1 cellular context compared by ENCODE assay signal in the genomic region with DNA sequence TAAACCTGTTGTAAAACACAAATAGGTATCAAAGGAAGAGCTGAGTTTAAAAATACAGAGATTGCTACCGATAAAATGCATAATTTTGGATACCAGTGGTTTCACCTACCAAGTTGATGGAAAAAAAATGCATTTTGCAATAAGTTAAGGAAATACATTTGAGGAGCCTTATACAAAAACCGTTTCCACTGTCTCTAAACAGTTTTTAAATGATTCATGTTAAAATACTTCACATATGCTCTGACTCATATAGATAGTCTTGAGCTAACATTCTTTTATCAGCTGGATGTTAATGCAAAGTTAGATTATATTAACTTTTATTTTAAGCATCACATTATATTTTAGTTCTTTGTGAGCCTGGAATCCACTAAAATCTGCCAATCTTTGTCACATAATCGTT.
TF ChIP-seq lines count a peak whose summit lies in the region.

No MANE protein-coding gene starts in this region.

TF ChIP-seq in HepG2, 621 proteins besides CTCF, POLR2A, EP300 and RAD21 (continued from another document):
- TF ChIP-seq, protein P1, sequence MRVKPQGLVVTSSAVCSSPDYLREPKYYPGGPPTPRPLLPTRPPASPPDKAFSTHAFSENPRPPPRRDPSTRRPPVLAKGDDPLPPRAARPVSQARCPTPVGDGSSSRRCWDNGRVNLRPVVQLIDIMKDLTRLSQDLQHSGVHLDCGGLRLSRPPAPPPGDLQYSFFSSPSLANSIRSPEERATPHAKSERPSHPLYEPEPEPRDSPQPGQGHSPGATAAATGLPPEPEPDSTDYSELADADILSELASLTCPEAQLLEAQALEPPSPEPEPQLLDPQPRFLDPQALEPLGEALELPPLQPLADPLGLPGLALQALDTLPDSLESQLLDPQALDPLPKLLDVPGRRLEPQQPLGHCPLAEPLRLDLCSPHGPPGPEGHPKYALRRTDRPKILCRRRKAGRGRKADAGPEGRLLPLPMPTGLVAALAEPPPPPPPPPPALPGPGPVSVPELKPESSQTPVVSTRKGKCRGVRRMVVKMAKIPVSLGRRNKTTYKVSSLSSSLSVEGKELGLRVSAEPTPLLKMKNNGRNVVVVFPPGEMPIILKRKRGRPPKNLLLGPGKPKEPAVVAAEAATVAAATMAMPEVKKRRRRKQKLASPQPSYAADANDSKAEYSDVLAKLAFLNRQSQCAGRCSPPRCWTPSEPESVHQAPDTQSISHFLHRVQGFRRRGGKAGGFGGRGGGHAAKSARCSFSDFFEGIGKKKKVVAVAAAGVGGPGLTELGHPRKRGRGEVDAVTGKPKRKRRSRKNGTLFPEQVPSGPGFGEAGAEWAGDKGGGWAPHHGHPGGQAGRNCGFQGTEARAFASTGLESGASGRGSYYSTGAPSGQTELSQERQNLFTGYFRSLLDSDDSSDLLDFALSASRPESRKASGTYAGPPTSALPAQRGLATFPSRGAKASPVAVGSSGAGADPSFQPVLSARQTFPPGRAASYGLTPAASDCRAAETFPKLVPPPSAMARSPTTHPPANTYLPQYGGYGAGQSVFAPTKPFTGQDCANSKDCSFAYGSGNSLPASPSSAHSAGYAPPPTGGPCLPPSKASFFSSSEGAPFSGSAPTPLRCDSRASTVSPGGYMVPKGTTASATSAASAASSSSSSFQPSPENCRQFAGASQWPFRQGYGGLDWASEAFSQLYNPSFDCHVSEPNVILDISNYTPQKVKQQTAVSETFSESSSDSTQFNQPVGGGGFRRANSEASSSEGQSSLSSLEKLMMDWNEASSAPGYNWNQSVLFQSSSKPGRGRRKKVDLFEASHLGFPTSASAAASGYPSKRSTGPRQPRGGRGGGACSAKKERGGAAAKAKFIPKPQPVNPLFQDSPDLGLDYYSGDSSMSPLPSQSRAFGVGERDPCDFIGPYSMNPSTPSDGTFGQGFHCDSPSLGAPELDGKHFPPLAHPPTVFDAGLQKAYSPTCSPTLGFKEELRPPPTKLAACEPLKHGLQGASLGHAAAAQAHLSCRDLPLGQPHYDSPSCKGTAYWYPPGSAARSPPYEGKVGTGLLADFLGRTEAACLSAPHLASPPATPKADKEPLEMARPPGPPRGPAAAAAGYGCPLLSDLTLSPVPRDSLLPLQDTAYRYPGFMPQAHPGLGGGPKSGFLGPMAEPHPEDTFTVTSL (CRISPR knock-in tag; IDR thresholded peaks at IDR 0.05; ENCODE audit: borderline replicate concordance), result no peak
- TF ChIP-seq ZSCAN9 (CRISPR knock-in tag; IDR thresholded peaks at IDR 0.05; ENCODE audit: borderline replicate concordance) (no peak), ZNF331 (CRISPR knock-in tag; IDR thresholded peaks at IDR 0.05) (no peak)
- TF ChIP-seq, protein P2, sequence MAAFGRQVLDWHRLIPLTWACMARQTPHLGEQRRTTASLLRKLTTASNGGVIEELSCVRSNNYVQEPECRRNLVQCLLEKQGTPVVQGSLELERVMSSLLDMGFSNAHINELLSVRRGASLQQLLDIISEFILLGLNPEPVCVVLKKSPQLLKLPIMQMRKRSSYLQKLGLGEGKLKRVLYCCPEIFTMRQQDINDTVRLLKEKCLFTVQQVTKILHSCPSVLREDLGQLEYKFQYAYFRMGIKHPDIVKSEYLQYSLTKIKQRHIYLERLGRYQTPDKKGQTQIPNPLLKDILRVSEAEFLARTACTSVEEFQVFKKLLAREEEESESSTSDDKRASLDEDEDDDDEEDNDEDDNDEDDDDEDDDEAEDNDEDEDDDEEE (CRISPR knock-in tag; IDR thresholded peaks at IDR 0.05), result no peak
